16 cellular contexts compared by ENCODE assay signal in genomic region chr18:51089691-51090090, GRCh38. TPM values are rescaled to one million over a fixed set of nuclear protein-coding genes. Genes with fewer than 3 reads are reported as not detected.
DNase-seq lines count a peak whose midpoint lies in the region; ATAC-seq, FAIRE-seq and TF ChIP-seq lines count a peak whose summit lies in the region.
"Had no signal": no experiment of that assay in that cellular context is flagged by ENCODE, and none has a peak within 500 bp of the region (broad histone marks: within the 10 kb centered on the region; RNA-seq: fewer than 3 reads in every experiment).

No MANE protein-coding gene starts in this region.

- H3K36me3 ChIP-seq in SK-N-SH (replicated peaks in 1 of 2; ENCODE audit: control insufficient read depth in 1 of 2, insufficient read depth in 2 of 2, low read length in 1 of 2) (peaks cover 21 to 42% of the 10 kb centered on the region in 2 experiments), K562 (ENCODE audit: control insufficient read depth, insufficient read depth, low read length) (peaks cover 10% of the 10 kb centered on the region; the same call in 2 of the 3 replicates)

- H3K9me1 ChIP-seq in K562 (ENCODE audit: control insufficient read depth, insufficient read depth, low read length) = no peaks in the 10 kb centered on the region

- no peak for ATAC-seq in SK-N-SH treated with all-trans-retinoic acid at 6 μM for 48 hours
- ATAC-seq in K562 = no peak
- no peak for ATAC-seq in GM19328 (IDR thresholded peaks at IDR 0.05; ENCODE audit: unreplicated experiment)
- no peak for ATAC-seq in HG02588 (IDR thresholded peaks at IDR 0.05; ENCODE audit: unreplicated experiment)

- H3K4me3 ChIP-seq in SK-N-SH (ENCODE audit: low read depth in 2 of 2, low read length in 1 of 2) = no peak overlapping the region
- H3K4me3 ChIP-seq in K562 = no peak overlapping the region
- no peak overlapping the region for H3K4me3 ChIP-seq in fibroblast of villous mesenchyme (ENCODE audit: low read depth, low read length)
- H3K4me3 ChIP-seq: BLaER1, HAP-1 had no signal

- TF ChIP-seq CTCF in SK-N-SH (IDR thresholded peaks at IDR 0.05) (no peak), K562 (IDR thresholded peaks at IDR 0.05 in 2 of 3, conservative IDR thresholded peaks at IDR 0.05 in 1 of 3; ENCODE audit: insufficient read depth in 2 of 3, low read depth in 1 of 3, low read length in 3 of 3) (no peak), fibroblast of villous mesenchyme (IDR thresholded peaks at IDR 0.05; ENCODE audit: insufficient read depth, low read depth, low read length) (no peak), glutamatergic neuron (IDR thresholded peaks at IDR 0.05; ENCODE audit: partially characterized antibody, unreplicated experiment) (no peak)

- no peak overlapping the region for H3K4me3 Mint-ChIP-seq in glutamatergic neuron (ENCODE audit: unreplicated experiment)

- peaks cover 8% of the 10 kb centered on the region for H3K9me3 Mint-ChIP-seq in glutamatergic neuron (ENCODE audit: unreplicated experiment)

- H3K27ac ChIP-seq in SK-N-SH (ENCODE audit: low read depth in 2 of 2, low read length in 1 of 2) (no peak overlapping the region), K562 (ENCODE audit: extremely low read depth, low read depth, low read length) (no peak overlapping the region)
- H3K27ac ChIP-seq: 22Rv1, BLaER1 had no signal

- no peak for TF ChIP-seq EP300 in SK-N-SH (IDR thresholded peaks at IDR 0.05; ENCODE audit: borderline replicate concordance in 1 of 2, low read depth in 1 of 2, low read length in 1 of 2)
- no peak for TF ChIP-seq EP300 in K562 (IDR thresholded peaks at IDR 0.05; ENCODE audit: low read length)

- DNase-seq in SK-N-SH (no peak), GM19239 (ENCODE audit: insufficient read length, low spot score) (no peak), K562 (ENCODE audit: extremely low read depth in 1 of 4, low spot score in 3 of 4) (no peak), fibroblast of villous mesenchyme (ENCODE audit: low read depth) (peak; percentile 35), glutamatergic neuron (no peak)
- DNase-seq: AML-193, DMS 273 treated with DMSO at 0.1 percent for 48 hours, GOT3 had no signal

- H3K4me2 ChIP-seq in SK-N-SH = no peak overlapping the region
- H3K4me2 ChIP-seq in K562 (ENCODE audit: insufficient read depth, low read length) = no peak overlapping the region
- H3K4me2 ChIP-seq: BLaER1 had no signal

- in situ Hi-C loops in K562 (cut with MboI) = no loop called here

- intact Hi-C loops in K562 (cut with micrococcal nuclease) = no loop called here

- no peaks in the 10 kb centered on the region for H3K79me2 ChIP-seq in SK-N-SH (ENCODE audit: insufficient read depth)
- no peaks in the 10 kb centered on the region for H3K79me2 ChIP-seq in K562 (ENCODE audit: control insufficient read depth, insufficient read depth, low read length)

- H3K9ac ChIP-seq in SK-N-SH (no peak overlapping the region), K562 (ENCODE audit: insufficient read depth in 1 of 2, low read depth in 2 of 2, low read length in 2 of 2) (no peak overlapping the region)
- H3K9ac ChIP-seq: BLaER1 had no signal

- H3K27ac Mint-ChIP-seq in glutamatergic neuron (ENCODE audit: unreplicated experiment) = no peak overlapping the region

- H3K9me3 ChIP-seq in SK-N-SH (peaks cover 12% of the 10 kb centered on the region; the same call in 1 of the 2 replicates), K562 (replicated peaks; ENCODE audit: control insufficient read depth, insufficient read depth, low read depth, low read length) (0 out of 2 replicates have a peak, but pooled peaks cover 4% of the 10 kb centered on the region)
- H3K9me3 ChIP-seq: HAP-1 had no signal

- no peaks in the 10 kb centered on the region for H3K4me1 Mint-ChIP-seq in glutamatergic neuron (ENCODE audit: low read depth, unreplicated experiment)

- CTCF ChIA-PET in SK-N-SH (lab: Yijun Ruan, JAX) (interaction anchor here (1.6 kb wide), 1 partner anchor 21 kb away, joined by 7 read pairs; no protein-coding TSS in a partner anchor), K562 (lab: Yijun Ruan, JAX; ENCODE audit: low intra/inter-chr PET ratio) (no interaction called here)

- H3K27me3 ChIP-seq in SK-N-SH (ENCODE audit: insufficient read depth) = no peaks in the 10 kb centered on the region
- H3K27me3 ChIP-seq in K562 (ENCODE audit: control insufficient read depth in 2 of 2, insufficient read depth in 2 of 2, low read length in 2 of 2) = no peaks in the 10 kb centered on the region
- H3K27me3 ChIP-seq: BLaER1 had no signal

- 94% methylated on average over 4 of the region's 4 CpGs for WGBS in SK-N-SH (ENCODE audit: low lambda C conversion rate)
- 53% methylated on average over 4 of the region's 4 CpGs for WGBS in K562 (ENCODE audit: insufficient coverage, low coverage, missing lambda C conversion rate)

- no peak for TF ChIP-seq POLR2A in K562 (conservative IDR thresholded peaks at IDR 0.05)

- H3K9me2 ChIP-seq in SK-N-SH = no peaks in the 10 kb centered on the region

- POLR2A ChIA-PET in SK-N-SH (lab: Yijun Ruan, JAX) (no interaction called here), K562 (lab: Yijun Ruan, JAX) (interaction anchor here (1.0 kb wide), 1 partner anchor 8 kb away, joined by 3 read pairs; no protein-coding TSS in a partner anchor)

- H3K4me1 ChIP-seq in SK-N-SH (ENCODE audit: control insufficient read depth in 1 of 2, insufficient read depth in 2 of 2, low read depth in 1 of 2, low read length in 1 of 2) (no peaks in the 10 kb centered on the region), K562 (replicated peaks in 1 of 2; ENCODE audit: control insufficient read depth in 2 of 2, insufficient read depth in 2 of 2, low read length in 2 of 2) (no peaks in the 10 kb centered on the region)
- H3K4me1 ChIP-seq: BLaER1, HAP-1 had no signal

- no TSS peak for BruUV-seq in K562 (replicated peaks; lab: Mats Ljungman, UMichigan)

- TF ChIP-seq RAD21 in SK-N-SH (IDR thresholded peaks at IDR 0.05; ENCODE audit: low read length) (no peak), K562 (CRISPR knock-in tag; conservative IDR thresholded peaks at IDR 0.05 in 1 of 2, IDR thresholded peaks at IDR 0.05 in 1 of 2) (no peak)

- no peak overlapping the region for H2AFZ ChIP-seq in SK-N-SH (ENCODE audit: low read depth)
- no peak overlapping the region for H2AFZ ChIP-seq in K562 (ENCODE audit: low read depth, low read length)

- H3K27me3 Mint-ChIP-seq in glutamatergic neuron (ENCODE audit: unreplicated experiment) = no peaks in the 10 kb centered on the region

- FAIRE-seq in GM19239 (lab: Jason Lieb, UNC) (peak; percentile 21), K562 (lab: Jason Lieb, UNC) (no peak)
- FAIRE-seq: G401.6, GM12891 had no signal

- H3K36me3 Mint-ChIP-seq in glutamatergic neuron (ENCODE audit: unreplicated experiment) = peaks cover 33% of the 10 kb centered on the region

- H4K20me1 ChIP-seq in SK-N-SH (ENCODE audit: insufficient read depth) = no peaks in the 10 kb centered on the region
- no peaks in the 10 kb centered on the region for H4K20me1 ChIP-seq in K562 (replicated peaks; ENCODE audit: control insufficient read depth, insufficient read depth, low read length)
- H4K20me1 ChIP-seq: BLaER1 had no signal

- peaks cover 21% of the 10 kb centered on the region for H3F3A ChIP-seq in SK-N-SH (replicated peaks; ENCODE audit: insufficient read depth)

TF ChIP-seq in SK-N-SH, 30 proteins besides CTCF, POLR2A, EP300 and RAD21 (continues in another document):
- TF ChIP-seq SIN3A (IDR thresholded peaks at IDR 0.05; ENCODE audit: borderline replicate concordance, low read depth, low read length) = no peak

TF ChIP-seq in SK-N-SH treated with all-trans-retinoic acid at 6 μM for 48 hours, 23 proteins besides CTCF, POLR2A, EP300 and RAD21 (continues in another document):
- TF ChIP-seq BACH2 (CRISPR knock-in tag; IDR thresholded peaks at IDR 0.05; ENCODE audit: borderline replicate concordance) (no peak), ESRRG (CRISPR knock-in tag; IDR thresholded peaks at IDR 0.05) (no peak), ARNTL (CRISPR knock-in tag; IDR thresholded peaks at IDR 0.05; ENCODE audit: borderline replicate concordance, low read depth) (no peak)

TF ChIP-seq in K562, 482 proteins besides CTCF, POLR2A, EP300 and RAD21:
- TF ChIP-seq LARP7 (IDR thresholded peaks at IDR 0.05) (no peak), MEIS2 (IDR thresholded peaks at IDR 0.05; ENCODE audit: partially characterized antibody) (peak; percentile 18), ZNF77 (CRISPR knock-in tag; IDR thresholded peaks at IDR 0.05) (no peak), YBX1 (IDR thresholded peaks at IDR 0.05) (no peak)

RNA-seq across cellular contexts. Expression of gene SMAD4, which starts 59.7 kb away (rescaled TPM):
- polyA plus RNA-seq in SK-N-SH (2012; rRNA removed) (43.3 and 55.3 TPM in 2 replicates), K562 (2011; rRNA removed) (55.0 and 69.3 TPM in 2 replicates), K562 (2014; fragmentation: Illumina TruSeq; extraction: Trizol) (34.6 and 39.4 TPM in 2 replicates), K562 (2014; fragmentation: Nextera tagmentation; extraction: Ambion mirVana) (1 to 10 TPM; 5.7 to 7.1 TPM), K562 (2014; rRNA removed) (10.9 and 19.8 TPM in 2 replicates)
- polyA plus RNA-seq in SK-N-SH (2012; cell fraction: cytosol; rRNA removed) = 42.6 and 52.9 TPM in 2 replicates
- 41.5 and 49.7 TPM in 2 replicates for polyA plus RNA-seq in SK-N-SH (2012; cell fraction: nucleus; rRNA removed)
- total RNA-seq in K562 (2011; cell fraction: chromatin; rRNA removed; ENCODE audit: low replicate concordance) = 32.8 and 90.7 TPM in 2 replicates
- 10.2 and 13.8 TPM in 2 replicates for total RNA-seq in K562 (2011; cell fraction: nucleolus; rRNA removed)
- total RNA-seq in K562 (2011; cell fraction: nucleoplasm; rRNA removed) = 41.1 and 72.5 TPM in 2 replicates
- total RNA-seq in K562 (2014; rRNA removed) (40.7 and 41.0 TPM in 2 replicates), K562 (2014; rRNA removed; fragmentation: Illumina TruSeq; extraction: Trizol) (51.6 and 55.5 TPM in 2 replicates), K562 (2015; rRNA removed; fragmentation: Illumina TruSeq; extraction: Trizol) (31.1 and 32.8 TPM in 2 replicates), K562 (2021) (45.4 and 49.6 TPM in 2 replicates), fibroblast of villous mesenchyme (67.3 and 110 TPM in 2 replicates), glutamatergic neuron (ENCODE audit: unreplicated experiment) (121 TPM)
- 28.1 and 32.9 TPM in 2 replicates for polyA plus RNA-seq in K562 (2011; cell fraction: cytosol; rRNA removed)
- 40.4 and 42.8 TPM in 2 replicates for polyA plus RNA-seq in K562 (2011; cell fraction: nucleus; rRNA removed)
- 24.4 and 33.8 TPM in 2 replicates for polyA plus RNA-seq in K562 (2012)
- polyA minus RNA-seq in K562 (2011; rRNA and poly(A)+ RNA removed) = 101 and 139 TPM in 2 replicates
- 33.4 and 37.4 TPM in 2 replicates for polyA minus RNA-seq in K562 (2011; cell fraction: cytosol; rRNA and poly(A)+ RNA removed)
- polyA minus RNA-seq in K562 (2011; cell fraction: nucleus; rRNA and poly(A)+ RNA removed) = 15.1 and 21.7 TPM in 2 replicates
